Comparison of ENCODE assay signal across 7 cellular contexts in genomic region chr19:35648017-35648961, GRCh38. TPM values are rescaled to one million over a fixed set of nuclear protein-coding genes. Genes with fewer than 3 reads are reported as not detected.
DNase-seq lines count a peak whose midpoint lies in the region; ATAC-seq, FAIRE-seq and TF ChIP-seq lines count a peak whose summit lies in the region.

A gene with protein sequence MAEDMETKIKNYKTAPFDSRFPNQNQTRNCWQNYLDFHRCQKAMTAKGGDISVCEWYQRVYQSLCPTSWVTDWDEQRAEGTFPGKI (plus strand): TSS chr19:35648323. CDS start chr19:35651244, 2,921 bp downstream.

- H3K27ac ChIP-seq in body of pancreas = peak within 1 kb of the TSS; percentile 32 to 86 (median 74)
- H3K27ac ChIP-seq in sigmoid colon = peak within 1 kb of the TSS; percentile 85 to 96 (median 91)

- peaks cover 0 to 2% of the 10 kb centered on the region in 2 donors for H3K36me3 ChIP-seq in body of pancreas (replicated peaks in 1 of 2; ENCODE audit: insufficient read depth in 1 of 2, low read depth in 2 of 2)
- H3K36me3 ChIP-seq in sigmoid colon = peaks cover 0 to 26% (median 15%) of the 10 kb centered on the region in 4 donors

- H3K27me3 ChIP-seq in body of pancreas (no peaks in the 10 kb centered on the region), sigmoid colon (no peaks in the 10 kb centered on the region)

- peak within 1 kb of the TSS; percentile 57 to 79 for H3K4me3 ChIP-seq in body of pancreas
- H3K4me3 ChIP-seq in sigmoid colon = peak within 1 kb of the TSS; percentile 63 to 87 (median 81)

- intact Hi-C loops in body of pancreas (cut with DNase I) (no loop called here), sigmoid colon (cut with DNase I) (loop anchor here (5.0 to 10.0 kb wide), 4 partner anchors 101 to 973 kb away; partner anchors contain the start of genes HSPB6, PROSER3, SCGB2B2 and TMEM147)

- DNase-seq in NCI-H2107 treated with DMSO at 0.1 percent for 48 hours (lab: John Stamatoyannopoulos, UW; ENCODE audit: unreplicated experiment) (peak; percentile 98), body of pancreas (peak; percentile 93 to 98 (median 97)), iPS DF 19.7 (ENCODE audit: low read depth, low spot score) (peak; percentile 95), sigmoid colon (peak; percentile 98)

- TF ChIP-seq EP300 in sigmoid colon (IDR thresholded peaks at IDR 0.05) = peak in 1 of 4 donors; percentile 7

- ATAC-seq in GM18517 (IDR thresholded peaks at IDR 0.05; ENCODE audit: unreplicated experiment) (peak; percentile 65), HG03064 (IDR thresholded peaks at IDR 0.05; ENCODE audit: low read depth, unreplicated experiment) (peak; percentile 60), body of pancreas (peak; percentile 68)

- peak; percentile 64 to 90 (median 88) for TF ChIP-seq POLR2A in body of pancreas (IDR thresholded peaks at IDR 0.05)
- TF ChIP-seq POLR2A in sigmoid colon (IDR thresholded peaks at IDR 0.05) = peak; percentile 67 to 86

- TF ChIP-seq CTCF in body of pancreas (IDR thresholded peaks at IDR 0.05) (peak in 1 of 7 experiments; percentile 8), sigmoid colon (IDR thresholded peaks at IDR 0.05) (no peak)

- H3K9me3 ChIP-seq in body of pancreas (no peaks in the 10 kb centered on the region), sigmoid colon (no peaks in the 10 kb centered on the region)

- 0 to 1% methylated on average over 18 to 46 of the region's 46 CpGs for WGBS in body of pancreas, 2 donors
- WGBS in sigmoid colon, 2 donors = 0% methylated on average over 46 of the region's 46 CpGs

- FAIRE-seq in TTC549 (lab: Jason Lieb, UNC) = peak; percentile 94

- peaks cover 27% of the 10 kb centered on the region for H3K4me1 ChIP-seq in body of pancreas
- H3K4me1 ChIP-seq in sigmoid colon = peaks cover 0 to 53% (median 41%) of the 10 kb centered on the region in 4 donors

RNA-seq across cellular contexts. Expression of the gene that starts here (rescaled TPM):
- total RNA-seq in body of pancreas (100 to 1,000 TPM; 134 to 151 TPM), sigmoid colon (100 to 1,000 TPM; 593 to 780 (median 696) TPM)
- polyA plus RNA-seq in sigmoid colon = 1,000 to 10,000 TPM; 1,177 to 1,718 (median 1,686) TPM

Comparison
In these comparisons a context has a peak if more than half of its experiments do, and no peak if none do; other contexts are left out.
1. Peak in every context shown above with its lines: DNase-seq, ATAC-seq, H3K4me3 ChIP-seq and H3K27ac ChIP-seq.